In genomic region chr17:3888343-3889171, GRCh38 we compare ENCODE assay signal across 8 cellular contexts. TPM values are rescaled to one million over a fixed set of nuclear protein-coding genes. Genes with fewer than 3 reads are reported as not detected.
DNase-seq lines count a peak whose midpoint lies in the region; ATAC-seq, FAIRE-seq and TF ChIP-seq lines count a peak whose summit lies in the region.

No MANE protein-coding gene starts in this region.

- H3K27ac ChIP-seq in keratinocyte (ENCODE audit: control insufficient read depth, insufficient read depth, low read length) (peak overlapping the region; percentile 75), thymus (ENCODE audit: low read depth) (peak overlapping the region; percentile 74)

- H3K27me3 ChIP-seq in keratinocyte (ENCODE audit: control insufficient read depth, extremely low read depth, insufficient read depth, low read length) (no peaks in the 10 kb centered on the region), thymus (ENCODE audit: control insufficient read depth, insufficient read depth) (peaks cover 2% of the 10 kb centered on the region)

- H3K36me3 ChIP-seq in keratinocyte (ENCODE audit: control insufficient read depth in 2 of 2, extremely low read depth in 1 of 2, insufficient read depth in 2 of 2, low read length in 2 of 2) (peaks cover 0 to 2% of the 10 kb centered on the region in 2 experiments), thymus (ENCODE audit: control insufficient read depth, insufficient read depth) (peaks cover 6% of the 10 kb centered on the region)

- peak overlapping the region; percentile 85 for H2AFZ ChIP-seq in keratinocyte (ENCODE audit: control insufficient read depth, low read length)

- WGBS in thymus, result 82% methylated on average over 50 of the region's 50 CpGs

- no peaks in the 10 kb centered on the region for H4K20me1 ChIP-seq in keratinocyte (ENCODE audit: control insufficient read depth, extremely low read depth, insufficient read depth, low read length)

- in situ Hi-C loops in astrocyte of the spinal cord (cut with HindIII; ENCODE audit: low sequenced_read_pairs), result no loop called here

- H3K4me1 ChIP-seq in keratinocyte (ENCODE audit: control insufficient read depth, extremely low read depth, insufficient read depth, low read length), result peaks cover 45% of the 10 kb centered on the region
- H3K4me1 ChIP-seq in thymus (ENCODE audit: control insufficient read depth, insufficient read depth, low read length), result peaks cover 11% of the 10 kb centered on the region

- peak; percentile 75 for DNase-seq in AG09319 (ENCODE audit: extremely low read depth, low read depth)
- DNase-seq in LNCaP clone FGC (ENCODE audit: low read depth), result peak; percentile 76
- peak; percentile 95 for DNase-seq in astrocyte of the spinal cord (ENCODE audit: low read depth, low spot score)
- DNase-seq in keratinocyte (ENCODE audit: low read depth, low spot score), result peak; percentile 69
- DNase-seq in effector CD4-positive, alpha-beta T cell, result no peak
- DNase-seq in stimulated activated CD4-positive, alpha-beta T cell treated with anti-CD3 and anti-CD28 coated beads, Interleukin-2, amount 100 ng/mL, for 24 hours, result no peak

- H3K4me3 ChIP-seq in LNCaP clone FGC (ENCODE audit: low read depth, low read length), result peak overlapping the region; percentile 41
- H3K4me3 ChIP-seq in astrocyte of the spinal cord (ENCODE audit: low read depth, low read length), result no peak overlapping the region
- peak overlapping the region in 1 of 3 experiments; percentile 47 for H3K4me3 ChIP-seq in keratinocyte (ENCODE audit: control insufficient read depth in 2 of 3, extremely low read depth in 1 of 3, insufficient read depth in 2 of 3, low read depth in 1 of 3, low read length in 3 of 3)
- H3K4me3 ChIP-seq in thymus (ENCODE audit: low read length), result no peak overlapping the region

- no peak for ATAC-seq in GM19328 (IDR thresholded peaks at IDR 0.05; ENCODE audit: unreplicated experiment)

- no peaks in the 10 kb centered on the region for H3K79me2 ChIP-seq in keratinocyte (ENCODE audit: control insufficient read depth, insufficient read depth, low read length)

- H3K9ac ChIP-seq in keratinocyte (ENCODE audit: control insufficient read depth, extremely low read depth, insufficient read depth, low read length), result peak overlapping the region; percentile 64

- peak; percentile 76 for FAIRE-seq in keratinocyte (lab: Jason Lieb, UNC)

- TF ChIP-seq CTCF in AG09319 (IDR thresholded peaks at IDR 0.05; ENCODE audit: low read depth, low read length), result no peak
- no peak for TF ChIP-seq CTCF in LNCaP clone FGC (IDR thresholded peaks at IDR 0.05; ENCODE audit: control insufficient read depth, extremely low read depth, insufficient read depth)
- TF ChIP-seq CTCF in astrocyte of the spinal cord (IDR thresholded peaks at IDR 0.05; ENCODE audit: low read depth, low read length), result no peak
- no peak for TF ChIP-seq CTCF in keratinocyte (optimal IDR thresholded peaks at IDR 0.05 in 1 of 3, IDR thresholded peaks at IDR 0.05 in 1 of 3, conservative IDR thresholded peaks at IDR 0.05 in 1 of 3; ENCODE audit: extremely low read depth in 1 of 3, insufficient read depth in 2 of 3, low read length in 3 of 3)

- H3K9me3 ChIP-seq in keratinocyte (ENCODE audit: control insufficient read depth, low read depth, low read length), result no peaks in the 10 kb centered on the region
- no peaks in the 10 kb centered on the region for H3K9me3 ChIP-seq in thymus (ENCODE audit: control insufficient read depth)

- peak overlapping the region; percentile 62 for H3K4me2 ChIP-seq in keratinocyte (ENCODE audit: control insufficient read depth, extremely low read depth, insufficient read depth, low read depth, low read length)

- dilution Hi-C loops in keratinocyte (cut with MboI; ENCODE audit: extremely low pct_ligation_motif_present, low sequenced_read_pairs), result no loop called here

- H3K9me1 ChIP-seq in keratinocyte (ENCODE audit: control insufficient read depth, extremely low read depth, insufficient read depth, low read length), result no peaks in the 10 kb centered on the region

RNA-seq across cellular contexts. Expression of gene CAMKK1, which starts 4.3 kb away (rescaled TPM):
- polyA plus RNA-seq in keratinocyte (1.8 to 2.6 TPM (median 2.5 TPM) in 3 replicates), thymus (10.8 TPM)
- polyA plus RNA-seq in keratinocyte (2011; ENCODE audit: low read depth), result 1.6 TPM
- 0.91 and 1.3 TPM in 2 replicates for polyA plus RNA-seq in keratinocyte (2011; cell fraction: cytosol; rRNA removed)
- 3.9 and 4.4 TPM in 2 replicates for polyA plus RNA-seq in keratinocyte (2011; cell fraction: nucleus; rRNA removed)
- polyA plus RNA-seq in keratinocyte (2012; ENCODE audit: low replicate concordance), result 1.6 and 2.4 TPM in 2 replicates
- polyA minus RNA-seq in keratinocyte, result 2.0 to 2.6 TPM (median 2.6 TPM) in 3 replicates
- 0.96 TPM for polyA minus RNA-seq in keratinocyte (2011; cell fraction: cytosol; rRNA and poly(A)+ RNA removed)
- 1.6 and 1.9 TPM in 2 replicates for polyA minus RNA-seq in keratinocyte (2011; cell fraction: nucleus; rRNA and poly(A)+ RNA removed)

RNA-seq across cellular contexts. Expression of gene P2RX1, which starts 27.7 kb away (rescaled TPM):
- polyA plus RNA-seq in keratinocyte (not detected in 3 replicates), thymus (6.0 TPM)
- polyA plus RNA-seq in keratinocyte (2011; ENCODE audit: low read depth), result not detected
- not detected in 2 replicates for polyA plus RNA-seq in keratinocyte (2011; cell fraction: cytosol; rRNA removed)
- polyA plus RNA-seq in keratinocyte (2011; cell fraction: nucleus; rRNA removed), result not detected in 2 replicates
- not detected in 2 replicates for polyA plus RNA-seq in keratinocyte (2012; ENCODE audit: low replicate concordance)
- not detected in 3 replicates for polyA minus RNA-seq in keratinocyte
- not detected for polyA minus RNA-seq in keratinocyte (2011; cell fraction: cytosol; rRNA and poly(A)+ RNA removed)
- polyA minus RNA-seq in keratinocyte (2011; cell fraction: nucleus; rRNA and poly(A)+ RNA removed), result not detected in 2 replicates

RNA-seq across cellular contexts. Expression of gene NCBP3, which starts 42.5 kb away (rescaled TPM):
- 13.9 to 22.1 TPM (median 16.8 TPM) in 3 replicates for polyA plus RNA-seq in keratinocyte
- polyA plus RNA-seq in keratinocyte (2011; ENCODE audit: low read depth), result 35.7 TPM
- polyA plus RNA-seq in keratinocyte (2011; cell fraction: cytosol; rRNA removed), result 7.0 and 8.2 TPM in 2 replicates
- 31.3 and 39.0 TPM in 2 replicates for polyA plus RNA-seq in keratinocyte (2011; cell fraction: nucleus; rRNA removed)
- 18.0 and 25.3 TPM in 2 replicates for polyA plus RNA-seq in keratinocyte (2012; ENCODE audit: low replicate concordance)
- polyA minus RNA-seq in keratinocyte, result 4.7 to 21.6 TPM (median 6.7 TPM) in 3 replicates
- 3.6 TPM for polyA minus RNA-seq in keratinocyte (2011; cell fraction: cytosol; rRNA and poly(A)+ RNA removed)
- 10.8 and 16.8 TPM in 2 replicates for polyA minus RNA-seq in keratinocyte (2011; cell fraction: nucleus; rRNA and poly(A)+ RNA removed)
- 46.1 TPM for polyA plus RNA-seq in thymus

Comparison
In these comparisons a context has a peak if more than half of its experiments do, and no peak if none do; other contexts are left out.
1. DNase-seq: peak in AG09319 (single experiment), LNCaP clone FGC (single experiment), astrocyte of the spinal cord (single experiment) and keratinocyte (single experiment); none in effector CD4-positive, alpha-beta T cell (single experiment) and stimulated activated CD4-positive, alpha-beta T cell treated with anti-CD3 and anti-CD28 coated beads, Interleukin-2, amount 100 ng/mL, for 24 hours (0 of 2).